In genomic region chr7:124532166-124532565, GRCh38 we compare ENCODE assay signal across 19 cellular contexts.
"Had no signal": no experiment of that assay in that cellular context is flagged by ENCODE, and none has a peak within 500 bp of the region (broad histone marks: within the 10 kb centered on the region; RNA-seq: fewer than 3 reads in every experiment).

No MANE protein-coding gene starts in this region.

- H3K36me3 ChIP-seq: adrenal gland, esophagus squamous epithelium, gastroesophageal sphincter, heart right ventricle, prostate gland, right lobe of liver, stomach, thoracic aorta, upper lobe of right lung had no signal

- DNase-seq: activated CD4-positive, alpha-beta T cell treated with anti-CD3 and anti-CD28 coated beads for 36 hours; activated CD8-positive, alpha-beta T cell treated with anti-CD3 and anti-CD28 coated beads for 36 hours; activated effector memory CD4-positive, alpha-beta T cell treated with Interleukin-2 at 50 U/mL for 16 hours; activated naive CD4-positive, alpha-beta T cell treated with anti-CD3 and anti-CD28 coated beads, Interleukin-2, amount 50 U/mL, for 16 hours; activated T-cell treated with anti-CD3 and anti-CD28 coated beads, Interleukin-2, amount 50 U/mL, for 4 hours; adrenal gland; body of pancreas; cortex of kidney; effector CD4-positive, alpha-beta T cell; esophagus squamous epithelium; heart right ventricle; midbrain; right lobe of liver; stomach; upper lobe of right lung had no signal

- H3K27me3 ChIP-seq: adrenal gland, body of pancreas, esophagus squamous epithelium, gastroesophageal sphincter, heart right ventricle, right lobe of liver, stomach, upper lobe of right lung had no signal

- H3K4me1 ChIP-seq: adrenal gland, body of pancreas, esophagus squamous epithelium, heart right ventricle, prostate gland, stomach, upper lobe of right lung had no signal

- H3K4me3 ChIP-seq: adrenal gland, body of pancreas, esophagus squamous epithelium, gastroesophageal sphincter, heart right ventricle, lung, prostate gland, right lobe of liver, stomach, thoracic aorta, upper lobe of right lung had no signal

- H3K27ac ChIP-seq: adrenal gland, body of pancreas, esophagus squamous epithelium, gastroesophageal sphincter, heart right ventricle, prostate gland, right lobe of liver, stomach, thoracic aorta, upper lobe of right lung had no signal

- H3K9me3 ChIP-seq: adrenal gland, esophagus squamous epithelium, gastroesophageal sphincter, prostate gland, right lobe of liver, upper lobe of right lung had no signal
